In the genomic region with DNA sequence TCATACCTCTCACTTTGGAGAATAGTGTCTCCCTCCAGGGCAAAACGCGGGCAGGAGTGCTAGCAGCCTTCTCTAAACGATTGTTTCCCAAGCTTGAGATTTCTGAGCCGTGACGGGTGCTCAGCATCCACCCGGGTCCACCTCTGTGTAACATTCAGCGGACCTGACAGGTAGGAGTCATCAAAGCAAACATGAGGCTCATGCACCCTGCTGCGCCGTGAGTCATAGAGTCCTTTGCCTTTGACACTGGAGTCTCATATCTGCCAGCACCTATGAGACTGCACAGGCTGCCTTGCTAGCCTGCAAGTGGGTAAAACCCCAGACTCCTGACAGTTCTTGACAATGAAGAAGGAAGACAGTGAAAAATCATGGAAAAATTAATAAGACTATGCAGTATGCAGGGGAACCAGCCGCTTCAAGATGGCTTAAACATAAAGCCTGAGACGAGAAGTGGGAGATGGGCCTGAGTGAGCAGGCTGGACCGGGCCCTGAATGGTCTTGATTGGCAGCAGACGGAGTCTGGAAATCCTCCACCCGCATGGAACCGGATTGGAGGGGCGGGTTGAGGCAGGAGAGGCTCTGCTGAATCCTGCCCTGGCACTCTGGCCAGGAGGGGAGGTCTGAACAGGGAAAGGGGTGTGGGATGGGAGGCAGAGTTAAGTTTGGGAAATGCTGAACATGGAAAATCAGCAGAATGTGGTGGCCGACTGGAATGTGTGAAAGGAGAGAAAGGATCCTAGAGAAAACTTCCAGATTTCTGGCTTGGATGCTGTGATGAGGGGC, we compare ENCODE assay signal across 11 cellular contexts. TPM values are rescaled to one million over a fixed set of nuclear protein-coding genes. Genes with fewer than 3 reads are reported as not detected.
DNase-seq lines count a peak whose midpoint lies in the region; ATAC-seq and TF ChIP-seq lines count a peak whose summit lies in the region.
"Had no signal": no experiment of that assay in that cellular context is flagged by ENCODE, and none has a peak within 500 bp of the region (broad histone marks: within the 10 kb centered on the region; RNA-seq: fewer than 3 reads in every experiment).

No MANE protein-coding gene starts in this region.

- H3K27me3 Mint-ChIP-seq in activated naive CD8-positive, alpha-beta T cell: no peaks in the 10 kb centered on the region
- no peaks in the 10 kb centered on the region for H3K27me3 Mint-ChIP-seq in activated naive CD8-positive, alpha-beta T cell treated with anti-CD3 and anti-CD28 coated beads for 36 hours
- H3K27me3 Mint-ChIP-seq in effector memory CD8-positive, alpha-beta T cell: no peaks in the 10 kb centered on the region
- H3K27me3 Mint-ChIP-seq: activated CD8-positive, alpha-beta T cell treated with anti-CD3 and anti-CD28 coated beads for 36 hours had no signal

- H3K4me3 ChIP-seq in fibroblast of the aortic adventitia (ENCODE audit: low read depth, low read length): no peak overlapping the region

- no peak for DNase-seq in activated naive CD8-positive, alpha-beta T cell treated with anti-CD3 and anti-CD28 coated beads for 36 hours
- DNase-seq in NCI-H460 (ENCODE audit: extremely low read depth, low read depth) (peak; percentile 45), fibroblast of the aortic adventitia (ENCODE audit: low read depth) (peak; percentile 10), GM13977 (ENCODE audit: low spot score) (no peak)
- DNase-seq in stimulated activated naive CD8-positive, alpha-beta T cell treated with anti-CD3 and anti-CD28 coated beads, Interleukin-15, Interleukin-2, amounts not matched to agents 100 U/mL and 50 U/mL, for 24 hours: no peak
- DNase-seq in effector memory CD8-positive, alpha-beta T cell: no peak
- DNase-seq: activated CD8-positive, alpha-beta T cell treated with anti-CD3 and anti-CD28 coated beads for 36 hours; CD8-positive, alpha-beta memory T cell; stimulated activated CD4-positive, alpha-beta T cell treated with anti-CD3 and anti-CD28 coated beads, Interleukin-2, amount 100 ng/mL, for 48 hours had no signal

- ATAC-seq in stimulated activated naive CD8-positive, alpha-beta T cell treated with anti-CD3 and anti-CD28 coated beads, Interleukin-15, Interleukin-2, amounts not matched to agents 100 U/mL and 50 U/mL, for 24 hours: peak; percentile 54
- no peak for ATAC-seq in GM19467 (IDR thresholded peaks at IDR 0.05; ENCODE audit: unreplicated experiment)
- no peak for ATAC-seq in effector memory CD8-positive, alpha-beta T cell (replicated peaks)
- ATAC-seq: activated CD8-positive, alpha-beta T cell treated with anti-CD3 and anti-CD28 coated beads for 36 hours had no signal

- H3K4me3 Mint-ChIP-seq in activated naive CD8-positive, alpha-beta T cell: no peak overlapping the region
- no peak overlapping the region for H3K4me3 Mint-ChIP-seq in activated naive CD8-positive, alpha-beta T cell treated with anti-CD3 and anti-CD28 coated beads for 36 hours
- H3K4me3 Mint-ChIP-seq in effector memory CD8-positive, alpha-beta T cell: no peak overlapping the region
- H3K4me3 Mint-ChIP-seq: activated CD8-positive, alpha-beta T cell treated with anti-CD3 and anti-CD28 coated beads for 36 hours; CD8-positive, alpha-beta memory T cell had no signal

- peaks cover 40% of the 10 kb centered on the region for H3K4me1 Mint-ChIP-seq in activated naive CD8-positive, alpha-beta T cell (ENCODE audit: low read depth)
- peaks cover 28% of the 10 kb centered on the region for H3K4me1 Mint-ChIP-seq in activated naive CD8-positive, alpha-beta T cell treated with anti-CD3 and anti-CD28 coated beads for 36 hours
- peaks cover 13 to 14% of the 10 kb centered on the region in 2 donors for H3K4me1 Mint-ChIP-seq in effector memory CD8-positive, alpha-beta T cell (ENCODE audit: low read depth in 2 of 2)

- in situ Hi-C loops in GM13977 (cut with MboI; ENCODE audit: low pct_unique_long_range_greater_than_20kb, low sequenced_read_pairs, unreplicated experiment): loop anchor here (25.0 kb wide), 1 partner anchor 557 kb away; no protein-coding TSS in a partner anchor

- H3K9me3 Mint-ChIP-seq in activated naive CD8-positive, alpha-beta T cell (ENCODE audit: low read depth): no peaks in the 10 kb centered on the region
- H3K9me3 Mint-ChIP-seq in activated naive CD8-positive, alpha-beta T cell treated with anti-CD3 and anti-CD28 coated beads for 36 hours: peaks cover 4% of the 10 kb centered on the region
- H3K9me3 Mint-ChIP-seq in effector memory CD8-positive, alpha-beta T cell: no peaks in the 10 kb centered on the region
- H3K9me3 Mint-ChIP-seq: activated CD8-positive, alpha-beta T cell treated with anti-CD3 and anti-CD28 coated beads for 36 hours; CD8-positive, alpha-beta memory T cell had no signal

- TF ChIP-seq CTCF in fibroblast of the aortic adventitia (IDR thresholded peaks at IDR 0.05; ENCODE audit: insufficient read depth, low read length) (no peak), GM13977 (IDR thresholded peaks at IDR 0.05; ENCODE audit: extremely low read depth, insufficient read depth, missing control alignments) (no peak)

- H3K36me3 Mint-ChIP-seq in activated naive CD8-positive, alpha-beta T cell: no peaks in the 10 kb centered on the region
- peaks cover 2% of the 10 kb centered on the region for H3K36me3 Mint-ChIP-seq in activated naive CD8-positive, alpha-beta T cell treated with anti-CD3 and anti-CD28 coated beads for 36 hours
- H3K36me3 Mint-ChIP-seq in effector memory CD8-positive, alpha-beta T cell (ENCODE audit: insufficient read depth): peaks cover 22% of the 10 kb centered on the region

- H3K27ac Mint-ChIP-seq in activated naive CD8-positive, alpha-beta T cell: peak overlapping the region; percentile 69
- no peak overlapping the region for H3K27ac Mint-ChIP-seq in activated naive CD8-positive, alpha-beta T cell treated with anti-CD3 and anti-CD28 coated beads for 36 hours
- H3K27ac Mint-ChIP-seq in effector memory CD8-positive, alpha-beta T cell: peak overlapping the region in 1 of 2 donors; percentile 78

RNA-seq across cellular contexts. Expression of a gene that starts 54.2 kb away (rescaled TPM):
- 1 to 10 TPM; 2.1 to 3.7 TPM for total RNA-seq in activated naive CD8-positive, alpha-beta T cell treated with anti-CD3 and anti-CD28 coated beads for 36 hours
- 54.1 and 55.4 TPM in 2 replicates for total RNA-seq in NCI-H460 (2014; rRNA removed; shearing (Covaris generic))
- 60.3 and 83.9 TPM in 2 replicates for polyA plus RNA-seq in NCI-H460 (2014; cell fraction: nucleus; rRNA removed)
- total RNA-seq in fibroblast of the aortic adventitia (ENCODE audit: low replicate concordance): 28.6 and 44.0 TPM in 2 replicates

Comparison
In these comparisons a context has a peak if more than half of its experiments do, and no peak if none do; other contexts are left out.
1. DNase-seq: peak in NCI-H460 (single experiment) and fibroblast of the aortic adventitia (single experiment); none in activated naive CD8-positive, alpha-beta T cell treated with anti-CD3 and anti-CD28 coated beads for 36 hours (single experiment), stimulated activated naive CD8-positive, alpha-beta T cell treated with anti-CD3 and anti-CD28 coated beads, Interleukin-15, Interleukin-2, amounts not matched to agents 100 U/mL and 50 U/mL, for 24 hours (single experiment), GM13977 (single experiment) and effector memory CD8-positive, alpha-beta T cell (0 of 3).